12 cellular contexts compared by ENCODE assay signal in genomic region chr6:141675957-141676356, GRCh38.
A peak's percentile ranks its signal among the peaks of the same experiment; 100 is the strongest.
DNase-seq lines count a peak whose midpoint lies in the region; ATAC-seq and TF ChIP-seq lines count a peak whose summit lies in the region.
"Had no signal": no experiment of that assay in that cellular context is flagged by ENCODE, and none has a peak within 500 bp of the region (broad histone marks: within the 10 kb centered on the region; RNA-seq: fewer than 3 reads in every experiment).

No MANE protein-coding gene starts in this region.

- H3K9me3 ChIP-seq in left ventricle myocardium inferior (replicated peaks) (no peaks in the 10 kb centered on the region), RWPE2 (ENCODE audit: severe bottlenecking) (no peaks in the 10 kb centered on the region)
- H3K9me3 ChIP-seq: ascending aorta had no signal

- no peaks in the 10 kb centered on the region for H3K27me3 ChIP-seq in left ventricle myocardium inferior (ENCODE audit: low read depth)
- H3K27me3 ChIP-seq in RWPE2 (ENCODE audit: insufficient read depth, poor library complexity, severe bottlenecking): no peaks in the 10 kb centered on the region
- H3K27me3 ChIP-seq: ascending aorta had no signal

- DNase-seq in left ventricle myocardium inferior (no peak), Right ventricle myocardium superior (no peak), RWPE2 (ENCODE audit: low spot score) (no peak), fibroblast of the aortic adventitia (ENCODE audit: low read depth) (peak; percentile 36), T-helper 2 cell (no peak), NCI-H2081 treated with DMSO at 0.1 percent for 48 hours (lab: John Stamatoyannopoulos, UW) (no peak)
- no peak for DNase-seq in activated CD8-positive, alpha-beta memory T cell treated with anti-CD3 and anti-CD28 coated beads for 24 hours
- DNase-seq: Calu3; nephron progenitor cell; stimulated activated CD4-positive, alpha-beta T cell treated with anti-CD3 and anti-CD28 coated beads, Interleukin-4, amount 100 ng/mL, for 1 hour had no signal

- H3K4me3 ChIP-seq in left ventricle myocardium inferior (no peak overlapping the region), RWPE2 (ENCODE audit: severe bottlenecking) (no peak overlapping the region), fibroblast of the aortic adventitia (ENCODE audit: low read depth, low read length) (no peak overlapping the region)
- H3K4me3 ChIP-seq: ascending aorta had no signal

- H3K27ac ChIP-seq in left ventricle myocardium inferior (replicated peaks): no peak overlapping the region
- no peak overlapping the region for H3K27ac ChIP-seq in RWPE2 (ENCODE audit: poor library complexity, severe bottlenecking)
- H3K27ac ChIP-seq: ascending aorta had no signal

- H3K4me1 ChIP-seq in left ventricle myocardium inferior (peaks cover 4% of the 10 kb centered on the region), RWPE2 (ENCODE audit: insufficient read depth, poor library complexity, severe bottlenecking) (no peaks in the 10 kb centered on the region)
- H3K4me1 ChIP-seq: ascending aorta had no signal

- no peaks in the 10 kb centered on the region for H3K36me3 ChIP-seq in left ventricle myocardium inferior
- no peaks in the 10 kb centered on the region for H3K36me3 ChIP-seq in RWPE2 (ENCODE audit: low read depth)
- H3K36me3 ChIP-seq: ascending aorta had no signal

- intact Hi-C loops in left ventricle myocardium inferior (cut with micrococcal nuclease) (loop anchor here (10.0 kb wide), 1 partner anchor 439 kb away; no protein-coding TSS in a partner anchor), Right ventricle myocardium superior (cut with DNase I) (no loop called here)

- no peak for TF ChIP-seq POLR2A in GM18505 (IDR thresholded peaks at IDR 0.05; ENCODE audit: borderline replicate concordance, extremely low read depth, insufficient read depth, insufficient read length)

- ATAC-seq in Right ventricle myocardium superior (ENCODE audit: poor library complexity): no peak
- ATAC-seq in RWPE2 (ENCODE audit: low read depth): no peak
- ATAC-seq in GM18505 (IDR thresholded peaks at IDR 0.05; ENCODE audit: unreplicated experiment): no peak

- TF ChIP-seq CTCF in left ventricle myocardium inferior (IDR thresholded peaks at IDR 0.05; ENCODE audit: borderline replicate concordance) (peak; percentile 48), RWPE2 (IDR thresholded peaks at IDR 0.05; ENCODE audit: poor library complexity, severe bottlenecking) (peak; percentile 54), fibroblast of the aortic adventitia (IDR thresholded peaks at IDR 0.05; ENCODE audit: insufficient read depth, low read length) (peak; percentile 36)
